ENCODE assay signal across 8 cellular contexts in genomic region chr14:75051556-75051899, GRCh38. TPM values are rescaled to one million over a fixed set of nuclear protein-coding genes. Genes with fewer than 3 reads are reported as not detected.
A peak's percentile ranks its signal among the peaks of the same experiment; 100 is the strongest.
DNase-seq lines count a peak whose midpoint lies in the region; ATAC-seq and TF ChIP-seq lines count a peak whose summit lies in the region.

No MANE protein-coding gene starts in this region.

- H3K4me1 Mint-ChIP-seq in activated CD4-positive, alpha-beta T cell treated with anti-CD3 and anti-CD28 coated beads, Interleukin-2, amount 10 ng/mL, durations not matched to agents 7 days and 5 days = peaks cover 69% of the 10 kb centered on the region
- H3K4me1 Mint-ChIP-seq in activated naive CD8-positive, alpha-beta T cell treated with anti-CD3 and anti-CD28 coated beads for 36 hours = peaks cover 50% of the 10 kb centered on the region

- H3K9me3 Mint-ChIP-seq in activated CD4-positive, alpha-beta T cell treated with anti-CD3 and anti-CD28 coated beads, Interleukin-2, amount 10 ng/mL, durations not matched to agents 7 days and 5 days = no peaks in the 10 kb centered on the region
- H3K9me3 Mint-ChIP-seq in activated naive CD8-positive, alpha-beta T cell treated with anti-CD3 and anti-CD28 coated beads for 36 hours = peaks cover 2% of the 10 kb centered on the region

- peak overlapping the region; percentile 93 for H3K27ac Mint-ChIP-seq in activated CD4-positive, alpha-beta T cell treated with anti-CD3 and anti-CD28 coated beads, Interleukin-2, amount 10 ng/mL, durations not matched to agents 7 days and 5 days
- peak overlapping the region; percentile 88 for H3K27ac Mint-ChIP-seq in activated naive CD8-positive, alpha-beta T cell treated with anti-CD3 and anti-CD28 coated beads for 36 hours

- DNase-seq in activated CD4-positive, alpha-beta T cell treated with anti-CD3 and anti-CD28 coated beads, Interleukin-2, amount 10 ng/mL, durations not matched to agents 7 days and 5 days = no peak
- DNase-seq in activated CD4-positive, alpha-beta T cell treated with anti-CD3 and anti-CD28 coated beads, Interleukin-2, amount 50 U/mL, for 4 hours = no peak
- no peak for DNase-seq in activated naive CD8-positive, alpha-beta T cell treated with anti-CD3 and anti-CD28 coated beads for 36 hours
- DNase-seq in kidney epithelial cell (ENCODE audit: low read depth) = no peak
- DNase-seq in anterior cingulate cortex (lab: John Stamatoyannopoulos, UW) = no peak
- DNase-seq in stimulated activated CD4-positive, alpha-beta T cell treated with anti-CD3 and anti-CD28 coated beads, Interleukin-1b, Interleukin-23, amount 100 ng/mL, for 48 hours = no peak

- ATAC-seq in GM18861 (IDR thresholded peaks at IDR 0.05; ENCODE audit: unreplicated experiment) = no peak

- no peaks in the 10 kb centered on the region for H3K4me1 ChIP-seq in thymus (ENCODE audit: control insufficient read depth, insufficient read depth, low read length)

- CTCF ChIA-PET in activated CD4-positive, alpha-beta T cell treated with anti-CD3 and anti-CD28 coated beads, Interleukin-2, amount 10 ng/mL, durations not matched to agents 7 days and 5 days (lab: Charles Lee) = interaction anchor here (0.6 to 1.3 kb wide), 5 partner anchors 11 to 889 kb away, joined by 3 to 4 read pairs (median 3); partner anchors contain the start of gene ACYP1

- 38% methylated on average over 5 of the region's 5 CpGs for WGBS in thymus

- H3K4me3 Mint-ChIP-seq in activated CD4-positive, alpha-beta T cell treated with anti-CD3 and anti-CD28 coated beads, Interleukin-2, amount 10 ng/mL, durations not matched to agents 7 days and 5 days = peak overlapping the region; percentile 86
- H3K4me3 Mint-ChIP-seq in activated naive CD8-positive, alpha-beta T cell treated with anti-CD3 and anti-CD28 coated beads for 36 hours = peak overlapping the region; percentile 86

- POLR2A ChIA-PET in activated CD4-positive, alpha-beta T cell treated with anti-CD3 and anti-CD28 coated beads, Interleukin-2, amount 10 ng/mL, durations not matched to agents 7 days and 5 days (lab: Charles Lee) = interaction anchor here (0.6 kb wide), 1 partner anchor 11 kb away, joined by 6 read pairs; no protein-coding TSS in a partner anchor

- H3K4me3 ChIP-seq in kidney epithelial cell (ENCODE audit: low read depth, low read length) (peak overlapping the region; percentile 51), thymus (ENCODE audit: low read length) (peak overlapping the region; percentile 76)

- no peaks in the 10 kb centered on the region for H3K9me3 ChIP-seq in thymus (ENCODE audit: control insufficient read depth)

- H3K27ac ChIP-seq in thymus (ENCODE audit: low read depth) = peak overlapping the region; percentile 89

- H3K27me3 Mint-ChIP-seq in activated CD4-positive, alpha-beta T cell treated with anti-CD3 and anti-CD28 coated beads, Interleukin-2, amount 10 ng/mL, durations not matched to agents 7 days and 5 days = no peaks in the 10 kb centered on the region
- H3K27me3 Mint-ChIP-seq in activated naive CD8-positive, alpha-beta T cell treated with anti-CD3 and anti-CD28 coated beads for 36 hours = peaks cover 5% of the 10 kb centered on the region

- H3K36me3 ChIP-seq in kidney epithelial cell (ENCODE audit: control insufficient read depth, insufficient read depth, low read length) (no peaks in the 10 kb centered on the region), thymus (ENCODE audit: control insufficient read depth, insufficient read depth) (no peaks in the 10 kb centered on the region)

- TF ChIP-seq CTCF in kidney epithelial cell (IDR thresholded peaks at IDR 0.05; ENCODE audit: insufficient read depth, low read length, poor library complexity, severe bottlenecking) = no peak

- H3K36me3 Mint-ChIP-seq in activated CD4-positive, alpha-beta T cell treated with anti-CD3 and anti-CD28 coated beads, Interleukin-2, amount 10 ng/mL, durations not matched to agents 7 days and 5 days (ENCODE audit: low read depth) = peaks cover 62% of the 10 kb centered on the region
- peaks cover 69% of the 10 kb centered on the region for H3K36me3 Mint-ChIP-seq in activated naive CD8-positive, alpha-beta T cell treated with anti-CD3 and anti-CD28 coated beads for 36 hours

- H3K27me3 ChIP-seq in kidney epithelial cell (ENCODE audit: control insufficient read depth, insufficient read depth, low read length) = no peaks in the 10 kb centered on the region
- H3K27me3 ChIP-seq in thymus (ENCODE audit: control insufficient read depth, insufficient read depth) = no peaks in the 10 kb centered on the region

RNA-seq across cellular contexts. Expression of gene MLH3, which starts 0.3 kb away (rescaled TPM):
- total RNA-seq in activated CD4-positive, alpha-beta T cell treated with anti-CD3 and anti-CD28 coated beads, Interleukin-2, amount 10 ng/mL, durations not matched to agents 7 days and 5 days = 10 to 100 TPM; 17.0 to 17.3 TPM
- 10 to 100 TPM; 15.5 to 16.7 TPM for total RNA-seq in activated naive CD8-positive, alpha-beta T cell treated with anti-CD3 and anti-CD28 coated beads for 36 hours
- total RNA-seq in kidney epithelial cell = 17.9 TPM in 2 replicates
- polyA plus RNA-seq in thymus = 20.5 TPM

RNA-seq across cellular contexts. Expression of gene ACYP1, which starts 12.3 kb away (rescaled TPM):
- total RNA-seq in activated CD4-positive, alpha-beta T cell treated with anti-CD3 and anti-CD28 coated beads, Interleukin-2, amount 10 ng/mL, durations not matched to agents 7 days and 5 days = 10 to 100 TPM; 52.4 to 62.0 TPM
- 10 to 100 TPM; 27.7 to 29.0 TPM for total RNA-seq in activated naive CD8-positive, alpha-beta T cell treated with anti-CD3 and anti-CD28 coated beads for 36 hours
- total RNA-seq in kidney epithelial cell = 6.8 and 18.6 TPM in 2 replicates
- polyA plus RNA-seq in thymus = 49.9 TPM

RNA-seq across cellular contexts. Expression of gene ZC2HC1C, which starts 17.9 kb away (rescaled TPM):
- 1 to 10 TPM; 3.1 to 3.3 TPM for total RNA-seq in activated CD4-positive, alpha-beta T cell treated with anti-CD3 and anti-CD28 coated beads, Interleukin-2, amount 10 ng/mL, durations not matched to agents 7 days and 5 days
- total RNA-seq in activated naive CD8-positive, alpha-beta T cell treated with anti-CD3 and anti-CD28 coated beads for 36 hours = under 1 TPM; 0.40 to 0.56 TPM
- total RNA-seq in kidney epithelial cell = 4.0 and 9.2 TPM in 2 replicates
- polyA plus RNA-seq in thymus = 7.2 TPM

RNA-seq across cellular contexts. Expression of gene EIF2B2, which starts 48.8 kb away (rescaled TPM):
- total RNA-seq in activated CD4-positive, alpha-beta T cell treated with anti-CD3 and anti-CD28 coated beads, Interleukin-2, amount 10 ng/mL, durations not matched to agents 7 days and 5 days = 10 to 100 TPM; 53.0 to 58.1 TPM
- 10 to 100 TPM; 55.6 to 60.1 TPM for total RNA-seq in activated naive CD8-positive, alpha-beta T cell treated with anti-CD3 and anti-CD28 coated beads for 36 hours
- total RNA-seq in kidney epithelial cell = 63.9 and 78.6 TPM in 2 replicates
- polyA plus RNA-seq in thymus = 28.3 TPM
